15 cellular contexts compared by ENCODE assay signal in the genomic region with DNA sequence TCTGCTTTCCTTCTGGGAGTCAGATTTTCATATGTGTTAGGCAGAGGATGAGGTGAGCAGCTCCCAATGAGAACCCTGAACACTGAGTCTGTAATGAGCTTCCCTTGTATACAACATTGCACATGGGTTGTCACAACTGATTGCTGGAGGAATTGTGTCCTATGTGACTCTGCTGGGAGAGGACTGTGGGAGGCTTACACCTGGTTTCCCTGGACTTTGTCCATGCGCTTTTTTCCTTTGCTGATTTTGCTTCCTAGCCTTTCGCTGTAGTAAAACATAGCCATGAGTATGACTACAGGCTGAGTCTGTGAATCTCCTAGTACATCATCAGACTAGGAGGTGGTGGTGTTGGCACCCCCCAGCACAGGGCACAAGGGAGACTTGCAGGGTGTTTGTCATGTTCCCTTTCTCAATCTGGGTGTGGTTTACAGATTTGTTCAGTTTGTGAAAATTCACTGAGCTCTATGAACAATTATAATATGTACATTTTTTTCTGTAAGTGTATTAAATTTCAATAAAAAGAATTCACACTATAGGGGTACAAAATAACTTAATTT. TPM values are rescaled to one million over a fixed set of nuclear protein-coding genes. Genes with fewer than 3 reads are reported as not detected.
DNase-seq lines count a peak whose midpoint lies in the region; ATAC-seq and TF ChIP-seq lines count a peak whose summit lies in the region.
"Had no signal": no experiment of that assay in that cellular context is flagged by ENCODE, and none has a peak within 500 bp of the region (broad histone marks: within the 10 kb centered on the region; RNA-seq: fewer than 3 reads in every experiment).

No MANE protein-coding gene starts in this region.

- no peak overlapping the region for H3K27ac ChIP-seq in CD4-positive, alpha-beta T cell (ENCODE audit: low read depth, low read length)

- no peak for TF ChIP-seq CTCF in CD4-positive, alpha-beta T cell (IDR thresholded peaks at IDR 0.05)
- TF ChIP-seq CTCF in natural killer cell (IDR thresholded peaks at IDR 0.05) (no peak), glutamatergic neuron (IDR thresholded peaks at IDR 0.05; ENCODE audit: partially characterized antibody, unreplicated experiment) (no peak)

- no peaks in the 10 kb centered on the region for H3K27me3 ChIP-seq in CD4-positive, alpha-beta T cell (ENCODE audit: control insufficient read depth, insufficient read depth, low read length)
- H3K27me3 ChIP-seq: tibial artery had no signal

- POLR2A ChIA-PET in CD4-positive, alpha-beta T cell (lab: Charles Lee): no interaction called here

- no peak for ATAC-seq in CD4-positive, alpha-beta T cell (ENCODE audit: poor library complexity)
- ATAC-seq in natural killer cell (no peak), HG03039 (IDR thresholded peaks at IDR 0.05; ENCODE audit: unreplicated experiment) (no peak)
- ATAC-seq: activated naive CD4-positive, alpha-beta T cell treated with anti-CD3 and anti-CD28 coated beads, Interleukin-2, amount 50 U/mL, for 72 hours; Right ventricle myocardium inferior had no signal

- no peak for DNase-seq in CD4-positive, alpha-beta T cell
- DNase-seq in HCEC 1CT (peak; percentile 15), natural killer cell (no peak), glutamatergic neuron (no peak)
- no peak for DNase-seq in activated T-helper 2 cell treated with anti-CD3 and anti-CD28 coated beads, Interferon-gamma antibody, Interleukin-2, Interleukin-4, amounts not matched to agents 10 μg/mL and 5 μg/mL and 100 μg/mL, durations not matched to agents 14 hours and 24 hours and 36 hours (ENCODE audit: low spot score)
- DNase-seq in stimulated activated CD8-positive, alpha-beta memory T cell treated with anti-CD3 and anti-CD28 coated beads, Interleukin-4, amount 100 ng/mL, for 48 hours: no peak
- DNase-seq: caudate nucleus, kidney, NCI-H187 treated with DMSO at 0.1 percent for 48 hours, NCI-H69, tibial artery had no signal

- CTCF ChIA-PET in CD4-positive, alpha-beta T cell (lab: Charles Lee): no interaction called here

- no peaks in the 10 kb centered on the region for H3K9me3 Mint-ChIP-seq in CD4-positive, alpha-beta T cell
- no peaks in the 10 kb centered on the region for H3K9me3 Mint-ChIP-seq in activated T-helper 2 cell treated with anti-CD3 and anti-CD28 coated beads, Interferon-gamma antibody, Interleukin-2, Interleukin-4, amounts not matched to agents 10 μg/mL and 5 μg/mL and 100 μg/mL, durations not matched to agents 14 hours and 24 hours and 36 hours
- H3K9me3 Mint-ChIP-seq in natural killer cell: no peaks in the 10 kb centered on the region
- no peaks in the 10 kb centered on the region for H3K9me3 Mint-ChIP-seq in glutamatergic neuron (ENCODE audit: unreplicated experiment)
- H3K9me3 Mint-ChIP-seq: activated naive CD4-positive, alpha-beta T cell treated with anti-CD3 and anti-CD28 coated beads, Interleukin-2, amount 50 U/mL, for 72 hours had no signal

- intact Hi-C loops in CD4-positive, alpha-beta T cell (cut with DNase I, micrococcal nuclease): loop anchor here in 1 of 2 experiments (10.0 kb wide), 1 partner anchor 358 kb away; no protein-coding TSS in a partner anchor
- intact Hi-C loops in activated T-helper 2 cell treated with anti-CD3 and anti-CD28 coated beads, Interferon-gamma antibody, Interleukin-2, Interleukin-4, amounts not matched to agents 10 μg/mL and 5 μg/mL and 100 μg/mL, durations not matched to agents 14 hours and 24 hours and 36 hours (cut with micrococcal nuclease): loop anchor here (5.0 kb wide), 1 partner anchor 35 kb away; the partner anchor contains the start of genes DCTN5 and PALB2
- intact Hi-C loops in natural killer cell (cut with micrococcal nuclease): no loop called here

- H3K27me3 Mint-ChIP-seq in CD4-positive, alpha-beta T cell: no peaks in the 10 kb centered on the region
- no peaks in the 10 kb centered on the region for H3K27me3 Mint-ChIP-seq in activated T-helper 2 cell treated with anti-CD3 and anti-CD28 coated beads, Interferon-gamma antibody, Interleukin-2, Interleukin-4, amounts not matched to agents 10 μg/mL and 5 μg/mL and 100 μg/mL, durations not matched to agents 14 hours and 24 hours and 36 hours (ENCODE audit: low read depth)
- no peaks in the 10 kb centered on the region for H3K27me3 Mint-ChIP-seq in natural killer cell (ENCODE audit: low read depth in 2 of 2)
- H3K27me3 Mint-ChIP-seq in glutamatergic neuron (ENCODE audit: unreplicated experiment): peaks cover 3% of the 10 kb centered on the region

- peaks cover 20% of the 10 kb centered on the region for H3K4me1 Mint-ChIP-seq in CD4-positive, alpha-beta T cell (ENCODE audit: low read depth)
- peaks cover 27% of the 10 kb centered on the region for H3K4me1 Mint-ChIP-seq in activated T-helper 2 cell treated with anti-CD3 and anti-CD28 coated beads, Interferon-gamma antibody, Interleukin-2, Interleukin-4, amounts not matched to agents 10 μg/mL and 5 μg/mL and 100 μg/mL, durations not matched to agents 14 hours and 24 hours and 36 hours (ENCODE audit: low read depth)
- peaks cover 11 to 22% of the 10 kb centered on the region in 2 donors for H3K4me1 Mint-ChIP-seq in natural killer cell
- peaks cover 6% of the 10 kb centered on the region for H3K4me1 Mint-ChIP-seq in glutamatergic neuron (ENCODE audit: low read depth, unreplicated experiment)

- H3K36me3 Mint-ChIP-seq in CD4-positive, alpha-beta T cell (ENCODE audit: low read depth): peaks cover 15% of the 10 kb centered on the region
- H3K36me3 Mint-ChIP-seq in activated T-helper 2 cell treated with anti-CD3 and anti-CD28 coated beads, Interferon-gamma antibody, Interleukin-2, Interleukin-4, amounts not matched to agents 10 μg/mL and 5 μg/mL and 100 μg/mL, durations not matched to agents 14 hours and 24 hours and 36 hours (ENCODE audit: low read depth): peaks cover 54% of the 10 kb centered on the region
- no peaks in the 10 kb centered on the region for H3K36me3 Mint-ChIP-seq in natural killer cell
- H3K36me3 Mint-ChIP-seq in glutamatergic neuron (ENCODE audit: unreplicated experiment): no peaks in the 10 kb centered on the region

- peak overlapping the region; percentile 85 for H3K4me3 Mint-ChIP-seq in CD4-positive, alpha-beta T cell
- peak overlapping the region; percentile 96 for H3K4me3 Mint-ChIP-seq in activated T-helper 2 cell treated with anti-CD3 and anti-CD28 coated beads, Interferon-gamma antibody, Interleukin-2, Interleukin-4, amounts not matched to agents 10 μg/mL and 5 μg/mL and 100 μg/mL, durations not matched to agents 14 hours and 24 hours and 36 hours (ENCODE audit: low read depth)
- H3K4me3 Mint-ChIP-seq in natural killer cell: peak overlapping the region; percentile 86
- no peak overlapping the region for H3K4me3 Mint-ChIP-seq in glutamatergic neuron (ENCODE audit: unreplicated experiment)

- no peak overlapping the region for H3K27ac Mint-ChIP-seq in CD4-positive, alpha-beta T cell
- H3K27ac Mint-ChIP-seq in activated T-helper 2 cell treated with anti-CD3 and anti-CD28 coated beads, Interferon-gamma antibody, Interleukin-2, Interleukin-4, amounts not matched to agents 10 μg/mL and 5 μg/mL and 100 μg/mL, durations not matched to agents 14 hours and 24 hours and 36 hours: no peak overlapping the region
- H3K27ac Mint-ChIP-seq in natural killer cell (peak overlapping the region in 1 of 2 donors; percentile 49), glutamatergic neuron (ENCODE audit: unreplicated experiment) (no peak overlapping the region)
- H3K27ac Mint-ChIP-seq: activated naive CD4-positive, alpha-beta T cell treated with anti-CD3 and anti-CD28 coated beads, Interleukin-2, amount 50 U/mL, for 72 hours had no signal

- H3K9me3 ChIP-seq in CD4-positive, alpha-beta T cell (ENCODE audit: control insufficient read depth, low read length): no peaks in the 10 kb centered on the region
- H3K9me3 ChIP-seq: tibial artery had no signal

RNA-seq across cellular contexts. Expression of gene PLK1, which starts 1.7 kb away (rescaled TPM):
- under 1 TPM; 0.84 to 0.85 TPM for total RNA-seq in CD4-positive, alpha-beta T cell
- 71.6 and 75.3 TPM in 2 replicates for total RNA-seq in activated T-helper 2 cell treated with anti-CD3 and anti-CD28 coated beads, Interferon-gamma antibody, Interleukin-2, Interleukin-4, amounts not matched to agents 10 μg/mL and 5 μg/mL and 100 μg/mL, durations not matched to agents 14 hours and 24 hours and 36 hours
- total RNA-seq in natural killer cell: 1 to 10 TPM in 2 of 3 donors, under 1 TPM in 1; 0.66 to 2.9 (median 1.7) TPM
- 16.9 TPM for total RNA-seq in glutamatergic neuron (ENCODE audit: unreplicated experiment)

RNA-seq across cellular contexts. Expression of gene DCTN5, which starts 35.7 kb away (rescaled TPM):
- total RNA-seq in CD4-positive, alpha-beta T cell: 10 to 100 TPM; 46.9 to 47.8 TPM
- total RNA-seq in activated T-helper 2 cell treated with anti-CD3 and anti-CD28 coated beads, Interferon-gamma antibody, Interleukin-2, Interleukin-4, amounts not matched to agents 10 μg/mL and 5 μg/mL and 100 μg/mL, durations not matched to agents 14 hours and 24 hours and 36 hours: 86.5 and 88.4 TPM in 2 replicates
- total RNA-seq in natural killer cell (10 to 100 TPM; 60.7 to 72.1 (median 65.8) TPM), glutamatergic neuron (ENCODE audit: unreplicated experiment) (96.5 TPM)

RNA-seq across cellular contexts. Expression of gene PALB2, which starts 35.9 kb away (rescaled TPM):
- total RNA-seq in CD4-positive, alpha-beta T cell: 1 to 10 TPM; 3.8 to 5.1 TPM
- 25.6 and 30.8 TPM in 2 replicates for total RNA-seq in activated T-helper 2 cell treated with anti-CD3 and anti-CD28 coated beads, Interferon-gamma antibody, Interleukin-2, Interleukin-4, amounts not matched to agents 10 μg/mL and 5 μg/mL and 100 μg/mL, durations not matched to agents 14 hours and 24 hours and 36 hours
- 10 to 100 TPM; 10.7 to 12.8 (median 10.9) TPM for total RNA-seq in natural killer cell
- total RNA-seq in glutamatergic neuron (ENCODE audit: unreplicated experiment): 14.4 TPM

RNA-seq across cellular contexts. Expression of gene ERN2, which starts 36.0 kb away (rescaled TPM):
- total RNA-seq in CD4-positive, alpha-beta T cell: not detected
- total RNA-seq in activated T-helper 2 cell treated with anti-CD3 and anti-CD28 coated beads, Interferon-gamma antibody, Interleukin-2, Interleukin-4, amounts not matched to agents 10 μg/mL and 5 μg/mL and 100 μg/mL, durations not matched to agents 14 hours and 24 hours and 36 hours: not detected in 2 replicates
- total RNA-seq in natural killer cell (not detected), glutamatergic neuron (ENCODE audit: unreplicated experiment) (0.64 TPM)
- total RNA-seq: activated naive CD4-positive, alpha-beta T cell treated with anti-CD3 and anti-CD28 coated beads, Interleukin-2, amount 50 U/mL, for 72 hours; kidney; M059J; Right ventricle myocardium inferior had no signal
